In the genomic region with DNA sequence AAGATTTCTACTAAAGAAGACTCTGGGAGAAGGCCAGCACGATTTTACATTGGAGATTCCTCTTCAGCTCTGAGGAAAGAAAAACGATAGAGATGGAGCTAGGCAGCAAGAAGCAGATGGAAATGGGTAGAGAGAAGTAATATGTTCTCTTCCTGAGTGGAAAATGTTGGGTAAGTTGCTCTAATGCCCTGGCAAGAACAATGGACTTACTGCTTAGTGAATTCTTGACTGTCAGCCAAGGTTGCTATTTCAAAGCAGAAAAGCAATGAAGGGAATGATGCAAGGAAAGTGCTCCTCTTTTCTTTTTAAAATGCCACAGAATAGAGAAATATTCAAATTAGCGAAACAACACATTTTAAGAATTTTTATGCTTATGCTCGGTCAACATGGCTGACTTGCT, we compare ENCODE assay signal across 13 cellular contexts. TPM values are rescaled to one million over a fixed set of nuclear protein-coding genes. Genes with fewer than 3 reads are reported as not detected.
DNase-seq lines count a peak whose midpoint lies in the region; ATAC-seq and TF ChIP-seq lines count a peak whose summit lies in the region.
"Had no signal": no experiment of that assay in that cellular context is flagged by ENCODE, and none has a peak within 500 bp of the region (broad histone marks: within the 10 kb centered on the region; RNA-seq: fewer than 3 reads in every experiment).

No MANE protein-coding gene starts in this region.

- no peak overlapping the region for H3K27ac Mint-ChIP-seq in HFFc6
- H3K27ac Mint-ChIP-seq: neural progenitor cell had no signal

- CTCF ChIA-PET in AG04449 (lab: Yijun Ruan, JAX), result no interaction called here

- no peaks in the 10 kb centered on the region for H3K36me3 ChIP-seq in brain microvascular endothelial cell (replicated peaks)
- H3K36me3 ChIP-seq: BE2C, neural progenitor cell had no signal

- H3K4me1 Mint-ChIP-seq in HFFc6 (ENCODE audit: low read depth), result peaks cover 8% of the 10 kb centered on the region
- H3K4me1 Mint-ChIP-seq: neural progenitor cell had no signal

- TF ChIP-seq CTCF in AG04449 (IDR thresholded peaks at IDR 0.05; ENCODE audit: insufficient read depth, low read length, missing control alignments), result no peak
- TF ChIP-seq CTCF in HFFc6 (IDR thresholded peaks at IDR 0.05), result no peak
- TF ChIP-seq CTCF in brain microvascular endothelial cell (IDR thresholded peaks at IDR 0.05; ENCODE audit: low read depth, low read length, missing control alignments), result no peak

- H3K27me3 ChIP-seq in brain microvascular endothelial cell (replicated peaks), result no peaks in the 10 kb centered on the region
- H3K27me3 ChIP-seq: BE2C, neural progenitor cell had no signal

- no peak overlapping the region for H3K27ac ChIP-seq in brain microvascular endothelial cell
- H3K27ac ChIP-seq: neural progenitor cell had no signal

- H3K9me3 Mint-ChIP-seq in HFFc6, result no peaks in the 10 kb centered on the region
- H3K9me3 Mint-ChIP-seq: neural progenitor cell had no signal

- no peak overlapping the region for H3K4me3 ChIP-seq in AG04449 (ENCODE audit: low read depth, low read length)
- H3K4me3 ChIP-seq in brain microvascular endothelial cell (ENCODE audit: low read depth, low read length), result no peak overlapping the region
- H3K4me3 ChIP-seq: neural progenitor cell had no signal

- POLR2A ChIA-PET in AG04449 (lab: Yijun Ruan, JAX), result no interaction called here

- ATAC-seq in GM19324 (IDR thresholded peaks at IDR 0.05; ENCODE audit: low FRiP score, unreplicated experiment) (no peak), HG03108 (IDR thresholded peaks at IDR 0.05; ENCODE audit: unreplicated experiment) (no peak)

- DNase-seq in AG04449 (ENCODE audit: low read depth, low spot score), result peak; percentile 38
- peak; percentile 46 for DNase-seq in HFFc6
- peak; percentile 16 for DNase-seq in brain microvascular endothelial cell
- peak; percentile 16 for DNase-seq in iPS-NIHi11 (ENCODE audit: low spot score)
- no peak for DNase-seq in HuH-7 (ENCODE audit: low spot score)
- no peak for DNase-seq in NCI-H1694 (lab: John Stamatoyannopoulos, UW)
- DNase-seq: amniotic stem cell, BE2C, GDM1, NCI-H510A treated with DMSO at 0.1 percent for 48 hours had no signal

- H3K27me3 Mint-ChIP-seq in HFFc6 (ENCODE audit: insufficient read depth), result peaks cover 5% of the 10 kb centered on the region; the same call in 1 of the 2 replicates

- peaks cover 6% of the 10 kb centered on the region for H3K36me3 Mint-ChIP-seq in HFFc6 (ENCODE audit: low read depth)

- in situ Hi-C loops in brain microvascular endothelial cell (cut with HindIII; ENCODE audit: low pct_ligation_motif_present, low sequenced_read_pairs), result no loop called here

- no peak overlapping the region for H3K4me3 Mint-ChIP-seq in HFFc6
- H3K4me3 Mint-ChIP-seq: neural progenitor cell had no signal

RNA-seq across cellular contexts. Expression of a gene that starts 38.4 kb away (rescaled TPM):
- 1 to 10 TPM; 6.0 to 7.3 (median 6.7) TPM for total RNA-seq in HFFc6 (2021; fragmentation: NEBNext Ultra II Directional; extraction: Animal tissue kit (Norgen Biotek cat#: 25700))

Comparison
In these comparisons a context has a peak if more than half of its experiments do, and no peak if none do; other contexts are left out.
1. DNase-seq: peak in AG04449 (single experiment), HFFc6 (single experiment), brain microvascular endothelial cell (single experiment) and iPS-NIHi11 (single experiment); none in HuH-7 (single experiment) and NCI-H1694 (single experiment).